13 cellular contexts compared by ENCODE assay signal in the genomic region with DNA sequence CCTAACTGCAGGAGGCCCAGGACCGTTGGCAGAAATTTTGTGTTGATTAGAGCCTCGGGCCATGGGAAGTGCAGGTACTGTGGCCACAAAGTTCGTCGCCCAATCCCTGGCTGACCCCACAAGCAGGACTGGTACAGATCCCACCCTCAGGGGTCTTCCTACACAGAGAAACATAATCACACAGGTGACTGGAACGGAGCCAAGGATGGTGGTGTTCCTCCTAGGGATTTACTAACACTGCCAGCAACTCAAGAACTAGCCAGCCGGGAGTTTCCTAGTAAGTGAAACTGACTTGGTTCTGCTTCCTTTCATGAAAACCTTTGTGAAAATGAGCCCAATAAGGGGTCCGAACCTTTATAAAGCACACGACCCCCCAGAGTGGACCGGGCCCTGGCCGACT. TPM values are rescaled to one million over a fixed set of nuclear protein-coding genes. Genes with fewer than 3 reads are reported as not detected.
DNase-seq lines count a peak whose midpoint lies in the region; ATAC-seq and TF ChIP-seq lines count a peak whose summit lies in the region.
"Had no signal": no experiment of that assay in that cellular context is flagged by ENCODE, and none has a peak within 500 bp of the region (broad histone marks: within the 10 kb centered on the region; RNA-seq: fewer than 3 reads in every experiment).

No MANE protein-coding gene starts in this region.

- TF ChIP-seq CTCF in A673 (conservative IDR thresholded peaks at IDR 0.05; ENCODE audit: low read depth, low read length) (no peak), fibroblast of the aortic adventitia (IDR thresholded peaks at IDR 0.05; ENCODE audit: insufficient read depth, low read length) (no peak)

- H3K4me3 ChIP-seq in A673 (ENCODE audit: low read depth, low read length, poor library complexity, severe bottlenecking) (peak overlapping the region; percentile 9), fibroblast of the aortic adventitia (ENCODE audit: low read depth, low read length) (no peak overlapping the region)

- no peaks in the 10 kb centered on the region for H3K9me3 ChIP-seq in A673 (ENCODE audit: low read depth, low read length, poor library complexity, severe bottlenecking)

- intact Hi-C loops in A673 (cut with micrococcal nuclease; ENCODE audit: unreplicated experiment) = no loop called here
- intact Hi-C loops in posterior vena cava (cut with DNase I) = no loop called here
- intact Hi-C loops in activated T-helper 1 cell treated with anti-CD3 and anti-CD28 coated beads, Interleukin-12 subunit alpha, Interleukin-12 subunit beta, Interleukin-2, Interleukin-4 antibody, amounts not matched to agents 30 ng/mL and 10 ng/mL and 1 ng/mL, durations not matched to agents 14 hours and 24 hours and 36 hours (cut with micrococcal nuclease) = no loop called here

- H3K27me3 Mint-ChIP-seq in activated T-helper 1 cell treated with anti-CD3 and anti-CD28 coated beads, Interleukin-12 subunit alpha, Interleukin-12 subunit beta, Interleukin-2, Interleukin-4 antibody, amounts not matched to agents 30 ng/mL and 10 ng/mL and 1 ng/mL, durations not matched to agents 14 hours and 24 hours and 36 hours (ENCODE audit: insufficient read depth) = peaks cover 20% of the 10 kb centered on the region
- H3K27me3 Mint-ChIP-seq: naive thymus-derived CD8-positive, alpha-beta T cell had no signal

- no peak overlapping the region for H3K27ac Mint-ChIP-seq in activated T-helper 1 cell treated with anti-CD3 and anti-CD28 coated beads, Interleukin-12 subunit alpha, Interleukin-12 subunit beta, Interleukin-2, Interleukin-4 antibody, amounts not matched to agents 30 ng/mL and 10 ng/mL and 1 ng/mL, durations not matched to agents 14 hours and 24 hours and 36 hours
- H3K27ac Mint-ChIP-seq: activated T-cell treated with anti-CD3 and anti-CD28 coated beads, Interleukin-2, amount 50 U/mL, for 72 hours had no signal

- peaks cover 46% of the 10 kb centered on the region for H3K4me1 ChIP-seq in A673 (ENCODE audit: insufficient read depth, low read length, poor library complexity, severe bottlenecking)

- H3K36me3 ChIP-seq in A673 (ENCODE audit: insufficient read depth, low read length, poor library complexity, severe bottlenecking) = no peaks in the 10 kb centered on the region

- CTCF ChIA-PET in A673 (lab: Charles Lee) = interaction anchor here (1.0 kb wide), 1 partner anchor 221 kb away, joined by 3 read pairs; no protein-coding TSS in a partner anchor

- no peaks in the 10 kb centered on the region for H3K9me3 Mint-ChIP-seq in activated T-helper 1 cell treated with anti-CD3 and anti-CD28 coated beads, Interleukin-12 subunit alpha, Interleukin-12 subunit beta, Interleukin-2, Interleukin-4 antibody, amounts not matched to agents 30 ng/mL and 10 ng/mL and 1 ng/mL, durations not matched to agents 14 hours and 24 hours and 36 hours
- H3K9me3 Mint-ChIP-seq: activated T-cell treated with anti-CD3 and anti-CD28 coated beads, Interleukin-2, amount 50 U/mL, for 72 hours; naive thymus-derived CD8-positive, alpha-beta T cell had no signal

- peak; percentile 46 for DNase-seq in A673 (ENCODE audit: low spot score)
- DNase-seq in NCI-H2171 treated with DMSO at 0.1 percent for 48 hours (lab: John Stamatoyannopoulos, UW) = peak; percentile 23
- peak; percentile 23 for DNase-seq in fibroblast of the aortic adventitia (ENCODE audit: low read depth)
- peak; percentile 43 for DNase-seq in posterior vena cava (ENCODE audit: low spot score)
- DNase-seq in stimulated activated CD4-positive, alpha-beta T cell treated with anti-CD3 and anti-CD28 coated beads, Interleukin-4, amount 100 ng/mL, for 4 hours = no peak
- DNase-seq in activated T-helper 1 cell treated with anti-CD3 and anti-CD28 coated beads, Interleukin-12 subunit alpha, Interleukin-12 subunit beta, Interleukin-2, Interleukin-4 antibody, amounts not matched to agents 30 ng/mL and 10 ng/mL and 1 ng/mL, durations not matched to agents 14 hours and 24 hours and 36 hours (ENCODE audit: low spot score) = no peak
- DNase-seq: activated T-cell treated with anti-CD3 and anti-CD28 coated beads, Interleukin-2, amount 50 U/mL, for 72 hours; foreskin melanocyte; naive thymus-derived CD8-positive, alpha-beta T cell; NCI-H2107; stimulated activated CD4-positive, alpha-beta T cell treated with anti-CD3 and anti-CD28 coated beads, Interleukin-12 subunit alpha, Interleukin-12 subunit beta, amount 100 ng/mL, for 4 hours had no signal

- H3K4me3 Mint-ChIP-seq in activated T-helper 1 cell treated with anti-CD3 and anti-CD28 coated beads, Interleukin-12 subunit alpha, Interleukin-12 subunit beta, Interleukin-2, Interleukin-4 antibody, amounts not matched to agents 30 ng/mL and 10 ng/mL and 1 ng/mL, durations not matched to agents 14 hours and 24 hours and 36 hours = no peak overlapping the region
- H3K4me3 Mint-ChIP-seq: activated T-cell treated with anti-CD3 and anti-CD28 coated beads, Interleukin-2, amount 50 U/mL, for 72 hours; naive thymus-derived CD8-positive, alpha-beta T cell had no signal

- no peaks in the 10 kb centered on the region for H3K27me3 ChIP-seq in A673 (replicated peaks; ENCODE audit: insufficient read depth, low read depth, low read length, poor library complexity)

- peak overlapping the region; percentile 0 for H3K27ac ChIP-seq in A673 (ENCODE audit: low read depth, low read length, poor library complexity, severe bottlenecking)

- no peak for ATAC-seq in HG03095 (IDR thresholded peaks at IDR 0.05; ENCODE audit: unreplicated experiment)
- no peak for ATAC-seq in GM18858 (IDR thresholded peaks at IDR 0.05; ENCODE audit: unreplicated experiment)
- ATAC-seq: activated T-cell treated with anti-CD3 and anti-CD28 coated beads, Interleukin-2, amount 50 U/mL, for 72 hours; naive thymus-derived CD8-positive, alpha-beta T cell had no signal

- peaks cover 2% of the 10 kb centered on the region for H3K36me3 Mint-ChIP-seq in activated T-helper 1 cell treated with anti-CD3 and anti-CD28 coated beads, Interleukin-12 subunit alpha, Interleukin-12 subunit beta, Interleukin-2, Interleukin-4 antibody, amounts not matched to agents 30 ng/mL and 10 ng/mL and 1 ng/mL, durations not matched to agents 14 hours and 24 hours and 36 hours (ENCODE audit: low read depth)

- no TSS peak for BruUV-seq in A673 (replicated peaks; lab: Mats Ljungman, UMichigan)

- peaks cover 12% of the 10 kb centered on the region for H3K4me1 Mint-ChIP-seq in activated T-helper 1 cell treated with anti-CD3 and anti-CD28 coated beads, Interleukin-12 subunit alpha, Interleukin-12 subunit beta, Interleukin-2, Interleukin-4 antibody, amounts not matched to agents 30 ng/mL and 10 ng/mL and 1 ng/mL, durations not matched to agents 14 hours and 24 hours and 36 hours (ENCODE audit: low read depth)

- POLR2A ChIA-PET in A673 (lab: Charles Lee; ENCODE audit: low non-redundant PET) = no interaction called here

RNA-seq across cellular contexts. Expression of gene CUX1, which starts 5.7 kb away (rescaled TPM):
- total RNA-seq in A673 (2021) (49.4 and 53.1 TPM in 2 replicates), fibroblast of the aortic adventitia (ENCODE audit: low replicate concordance) (36.1 and 44.2 TPM in 2 replicates), posterior vena cava (100 to 1,000 TPM in 1 of 2 donors, 10 to 100 TPM in 1; 87.6 to 120 TPM)
- total RNA-seq in activated T-helper 1 cell treated with anti-CD3 and anti-CD28 coated beads, Interleukin-12 subunit alpha, Interleukin-12 subunit beta, Interleukin-2, Interleukin-4 antibody, amounts not matched to agents 30 ng/mL and 10 ng/mL and 1 ng/mL, durations not matched to agents 14 hours and 24 hours and 36 hours = 26.1 and 26.9 TPM in 2 replicates

Comparison
In these comparisons a context has a peak if more than half of its experiments do, and no peak if none do; other contexts are left out.
1. DNase-seq: peak in A673 (single experiment), NCI-H2171 treated with DMSO at 0.1 percent for 48 hours (single experiment), fibroblast of the aortic adventitia (single experiment) and posterior vena cava (single experiment); none in stimulated activated CD4-positive, alpha-beta T cell treated with anti-CD3 and anti-CD28 coated beads, Interleukin-4, amount 100 ng/mL, for 4 hours (0 of 2) and activated T-helper 1 cell treated with anti-CD3 and anti-CD28 coated beads, Interleukin-12 subunit alpha, Interleukin-12 subunit beta, Interleukin-2, Interleukin-4 antibody, amounts not matched to agents 30 ng/mL and 10 ng/mL and 1 ng/mL, durations not matched to agents 14 hours and 24 hours and 36 hours (single experiment).